ENCODE assay signal across 35 cellular contexts in the genomic region with DNA sequence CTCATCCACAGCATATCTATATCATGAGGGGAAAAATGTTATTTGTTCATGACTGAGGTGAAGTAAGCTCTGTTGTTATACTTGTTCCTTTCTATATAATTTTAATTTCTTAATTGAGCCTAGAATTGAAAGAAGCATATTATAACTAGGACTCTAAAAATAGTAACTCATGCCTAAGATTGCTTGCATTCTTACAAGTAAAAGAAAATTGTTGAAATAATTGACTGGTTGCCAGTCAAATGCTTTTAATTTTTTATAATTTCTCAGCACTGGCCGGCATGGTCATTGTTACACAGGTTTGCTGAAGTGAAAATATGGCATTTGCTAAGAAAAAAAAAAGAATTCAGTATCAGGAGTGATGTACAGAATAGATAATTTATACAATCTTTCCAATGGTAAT.
DNase-seq lines count a peak whose midpoint lies in the region; ATAC-seq, FAIRE-seq and TF ChIP-seq lines count a peak whose summit lies in the region.
"Had no signal": no experiment of that assay in that cellular context is flagged by ENCODE, and none has a peak within 500 bp of the region (broad histone marks: within the 10 kb centered on the region; RNA-seq: fewer than 3 reads in every experiment).

No MANE protein-coding gene starts in this region.

- no peak for TF ChIP-seq EP300 in transverse colon (IDR thresholded peaks at IDR 0.05; ENCODE audit: low read depth)

- no peaks in the 10 kb centered on the region for H3K9me3 Mint-ChIP-seq in osteocyte (ENCODE audit: unreplicated experiment)
- H3K9me3 Mint-ChIP-seq: activated naive CD4-positive, alpha-beta T cell treated with anti-CD3 and anti-CD28 coated beads, Interleukin-2, amount 50 U/mL, for 24 hours; activated T-helper 2 cell treated with anti-CD3 and anti-CD28 coated beads, Interferon-gamma antibody, Interleukin-2, Interleukin-4, amounts not matched to agents 10 μg/mL and 5 μg/mL and 100 μg/mL, durations not matched to agents 14 hours and 24 hours and 36 hours; dendritic cell treated with granulocyte-macrophage colony-stimulating factor and Interleukin-4, amounts not matched to agents 40 ng/mL and 50 ng/mL, for 4 days; endodermal cell; stimulated activated naive B cell treated with anti-CD40 and anti-IgM and Interleukin-4, amounts not matched to agents 10 μg/mL and 1 μg/mL and 100 μg/mL, for 72 hours; T-helper 2 cell treated with Interferon-gamma antibody and Interleukin-4, amounts not matched to agents 5 μg/mL and 100 μg/mL, for 36 hours had no signal

- no peaks in the 10 kb centered on the region for H4K20me1 ChIP-seq in endothelial cell of umbilical vein (replicated peaks; ENCODE audit: control insufficient read depth, extremely low read depth, insufficient read depth, low read length)

- no peak for TF ChIP-seq POLR2A in endothelial cell of umbilical vein (IDR thresholded peaks at IDR 0.05; ENCODE audit: low read depth, low read length)
- TF ChIP-seq POLR2A in transverse colon (IDR thresholded peaks at IDR 0.05) = no peak

- H3K36me3 ChIP-seq in endothelial cell of umbilical vein (ENCODE audit: control insufficient read depth in 2 of 2, extremely low read depth in 1 of 2, insufficient read depth in 2 of 2, low read length in 2 of 2) (no peaks in the 10 kb centered on the region), transverse colon (no peaks in the 10 kb centered on the region)

- no peak overlapping the region for H3K9ac ChIP-seq in endothelial cell of umbilical vein (replicated peaks; ENCODE audit: extremely low read depth, insufficient read depth, low read length)

- H2AFZ ChIP-seq in endothelial cell of umbilical vein (ENCODE audit: low read depth, low read length) = no peak overlapping the region
- H2AFZ ChIP-seq: PC-9 had no signal

- peak; percentile 43; the same call in 1 of the 3 replicates for ATAC-seq in SK-N-SH treated with all-trans-retinoic acid at 6 μM for 48 hours
- no peak for ATAC-seq in activated CD4-positive, CD25-positive, alpha-beta regulatory T cell treated with anti-CD3 and anti-CD28 coated beads, Interleukin-2, amount 50 U/mL, for 24 hours
- ATAC-seq in GM21390 (IDR thresholded peaks at IDR 0.05; ENCODE audit: unreplicated experiment) = no peak
- ATAC-seq: A549; CD8-positive, alpha-beta T cell; esophagus mucosa; natural killer cell treated with Interleukin-12 subunit alpha and Interleukin-12 subunit beta and Interleukin-15 and Interleukin-18, amount 100 ng/mL, for 72 hours; Right ventricle myocardium inferior; stimulated activated naive B cell treated with anti-CD40 and anti-IgM and Interleukin-4, amounts not matched to agents 10 μg/mL and 1 μg/mL and 100 μg/mL, for 72 hours had no signal

- H3K79me2 ChIP-seq in endothelial cell of umbilical vein (ENCODE audit: control insufficient read depth, insufficient read depth, low read length) = no peaks in the 10 kb centered on the region

- CTCF ChIA-PET in endothelial cell of umbilical vein (lab: Charles Lee) = interaction anchor here (1.3 kb wide), 1 partner anchor 33 kb away, joined by 3 read pairs; no protein-coding TSS in a partner anchor

- TF ChIP-seq CTCF in endothelial cell of umbilical vein (IDR thresholded peaks at IDR 0.05; ENCODE audit: extremely low read depth in 1 of 2, insufficient read depth in 1 of 2, low read depth in 1 of 2, low read length in 2 of 2) (no peak), osteocyte (IDR thresholded peaks at IDR 0.05) (no peak), transverse colon (IDR thresholded peaks at IDR 0.05) (no peak)

- no peaks in the 10 kb centered on the region for H3K27me3 Mint-ChIP-seq in osteocyte (ENCODE audit: unreplicated experiment)
- H3K27me3 Mint-ChIP-seq: activated naive CD4-positive, alpha-beta T cell treated with anti-CD3 and anti-CD28 coated beads, Interleukin-2, amount 50 U/mL, for 24 hours; B cell; dendritic cell treated with granulocyte-macrophage colony-stimulating factor and Interleukin-4, amounts not matched to agents 40 ng/mL and 50 ng/mL, for 4 days; natural killer cell treated with Interleukin-12 subunit alpha and Interleukin-12 subunit beta and Interleukin-15 and Interleukin-18, amount 100 ng/mL, for 72 hours; stimulated activated naive B cell treated with anti-CD40 and anti-IgM and Interleukin-4, amounts not matched to agents 10 μg/mL and 1 μg/mL and 100 μg/mL, for 72 hours had no signal

- dilution Hi-C loops in endothelial cell of umbilical vein (cut with MboI; ENCODE audit: extremely low pct_ligation_motif_present, low sequenced_read_pairs) = no loop called here

- in situ Hi-C loops in transverse colon (cut with MboI; ENCODE audit: low pct_ligation_motif_present in 1 of 4, low pct_unique_long_range_greater_than_20kb in 1 of 4, low sequenced_read_pairs in 3 of 4) = no loop called here

- no peaks in the 10 kb centered on the region for H3K9me1 ChIP-seq in endothelial cell of umbilical vein (replicated peaks; ENCODE audit: control insufficient read depth, extremely low read depth, insufficient read depth, low read length)

- peaks cover 26% of the 10 kb centered on the region for H3K4me1 ChIP-seq in endothelial cell of umbilical vein (ENCODE audit: control insufficient read depth, extremely low read depth, insufficient read depth, low read length)
- H3K4me1 ChIP-seq in transverse colon = no peaks in the 10 kb centered on the region
- H3K4me1 ChIP-seq: A549 had no signal

- FAIRE-seq in endothelial cell of umbilical vein (lab: Jason Lieb, UNC) = no peak
- FAIRE-seq: A549, GM18507, H54 had no signal

- no peaks in the 10 kb centered on the region for H3K27me3 ChIP-seq in endothelial cell of umbilical vein (ENCODE audit: control insufficient read depth in 2 of 2, insufficient read depth in 2 of 2, low read length in 2 of 2)
- no peaks in the 10 kb centered on the region for H3K27me3 ChIP-seq in transverse colon

- no peak overlapping the region for H3K4me2 ChIP-seq in endothelial cell of umbilical vein (ENCODE audit: insufficient read depth, low read length)
- H3K4me2 ChIP-seq: A549, PC-9 had no signal

- no peak overlapping the region for H3K27ac ChIP-seq in endothelial cell of umbilical vein (ENCODE audit: insufficient read depth, low read depth, low read length)
- no peak overlapping the region for H3K27ac ChIP-seq in transverse colon
- H3K27ac ChIP-seq: A549, PC-9, skin epidermis, VCaP had no signal

- H3K36me3 Mint-ChIP-seq in osteocyte (ENCODE audit: unreplicated experiment) = no peaks in the 10 kb centered on the region
- H3K36me3 Mint-ChIP-seq: activated naive CD4-positive, alpha-beta T cell treated with anti-CD3 and anti-CD28 coated beads, Interleukin-2, amount 50 U/mL, for 24 hours; CD8-positive, alpha-beta T cell; natural killer cell treated with Interleukin-12 subunit alpha and Interleukin-12 subunit beta and Interleukin-15 and Interleukin-18, amount 100 ng/mL, for 72 hours; stimulated activated naive B cell treated with anti-CD40 and anti-IgM and Interleukin-4, amounts not matched to agents 10 μg/mL and 1 μg/mL and 100 μg/mL, for 72 hours had no signal

- no peak overlapping the region for H3K4me3 ChIP-seq in endothelial cell of umbilical vein (replicated peaks in 1 of 3; ENCODE audit: insufficient read depth in 1 of 3, low read depth in 1 of 3, low read length in 3 of 3)
- no peak overlapping the region for H3K4me3 ChIP-seq in transverse colon
- H3K4me3 ChIP-seq: A549, PC-9, skin epidermis had no signal

- no TSS peak for BruUV-seq in endothelial cell of umbilical vein (replicated peaks; lab: Mats Ljungman, UMichigan)

- no peak overlapping the region for H3K4me3 Mint-ChIP-seq in osteocyte (ENCODE audit: unreplicated experiment)
- H3K4me3 Mint-ChIP-seq: activated naive CD4-positive, alpha-beta T cell treated with anti-CD3 and anti-CD28 coated beads, Interleukin-2, amount 50 U/mL, for 24 hours; B cell; CD8-positive, alpha-beta T cell; dendritic cell treated with granulocyte-macrophage colony-stimulating factor and Interleukin-4, amounts not matched to agents 40 ng/mL and 50 ng/mL, for 4 days; endodermal cell; natural killer cell treated with Interleukin-12 subunit alpha and Interleukin-12 subunit beta and Interleukin-15 and Interleukin-18, amount 100 ng/mL, for 72 hours; stimulated activated naive B cell treated with anti-CD40 and anti-IgM and Interleukin-4, amounts not matched to agents 10 μg/mL and 1 μg/mL and 100 μg/mL, for 72 hours; T-helper 2 cell treated with Interferon-gamma antibody and Interleukin-4, amounts not matched to agents 5 μg/mL and 100 μg/mL, for 36 hours had no signal

- intact Hi-C loops in endothelial cell of umbilical vein (cut with micrococcal nuclease) = no loop called here
- intact Hi-C loops in transverse colon (cut with DNase I; ENCODE audit: low total_unique reads) = no loop called here

- H3K27ac Mint-ChIP-seq in osteocyte (ENCODE audit: unreplicated experiment) = peak overlapping the region; percentile 35
- H3K27ac Mint-ChIP-seq: activated naive CD4-positive, alpha-beta T cell treated with anti-CD3 and anti-CD28 coated beads, Interleukin-2, amount 50 U/mL, for 24 hours; activated T-helper 2 cell treated with anti-CD3 and anti-CD28 coated beads, Interferon-gamma antibody, Interleukin-2, Interleukin-4, amounts not matched to agents 10 μg/mL and 5 μg/mL and 100 μg/mL, durations not matched to agents 14 hours and 24 hours and 36 hours; B cell; CD8-positive, alpha-beta T cell; dendritic cell treated with granulocyte-macrophage colony-stimulating factor and Interleukin-4, amounts not matched to agents 40 ng/mL and 50 ng/mL, for 4 days; endodermal cell; natural killer cell treated with Interleukin-12 subunit alpha and Interleukin-12 subunit beta and Interleukin-15 and Interleukin-18, amount 100 ng/mL, for 72 hours; stimulated activated naive B cell treated with anti-CD40 and anti-IgM and Interleukin-4, amounts not matched to agents 10 μg/mL and 1 μg/mL and 100 μg/mL, for 72 hours; T-helper 2 cell treated with Interferon-gamma antibody and Interleukin-4, amounts not matched to agents 5 μg/mL and 100 μg/mL, for 36 hours had no signal

- POLR2A ChIA-PET in endothelial cell of umbilical vein (lab: Charles Lee) = no interaction called here

- DNase-seq in AG20443 (ENCODE audit: low spot score) (peak; percentile 12), endothelial cell of umbilical vein (ENCODE audit: low read depth, low spot score) (peak; percentile 48), osteocyte (ENCODE audit: extremely low spot score, unreplicated experiment) (no peak), 8988T (no peak), transverse colon (no peak)
- DNase-seq: activated CD4-positive, alpha-beta T cell treated with anti-CD3 and anti-CD28 coated beads for 4 hours; activated CD8-positive, alpha-beta memory T cell treated with anti-CD3 and anti-CD28 coated beads for 24 hours; activated T-cell treated with anti-CD3 and anti-CD28 coated beads for 4 hours; anterior cingulate cortex; caudate nucleus; CD8-positive, alpha-beta T cell; endodermal cell; Karpas-422; NCI-H1436; NCI-H226; NCI-H69; occipital lobe; PC-9; stimulated activated naive B cell treated with anti-CD40 and anti-IgM and Interleukin-4, amounts not matched to agents 10 μg/mL and 1 μg/mL and 100 μg/mL, for 72 hours had no signal

- no peaks in the 10 kb centered on the region for H3K9me3 ChIP-seq in endothelial cell of umbilical vein (replicated peaks; ENCODE audit: control insufficient read depth, insufficient read depth, low read length)
- H3K9me3 ChIP-seq in transverse colon = no peaks in the 10 kb centered on the region
- H3K9me3 ChIP-seq: A549 had no signal

- WGBS in transverse colon (ENCODE audit: low coverage in 1 of 2), 2 donors = 76 to 82% methylated on average over 1 of the region's 1 CpG

- peaks cover 12% of the 10 kb centered on the region for H3K4me1 Mint-ChIP-seq in osteocyte (ENCODE audit: unreplicated experiment)
- H3K4me1 Mint-ChIP-seq: activated naive CD4-positive, alpha-beta T cell treated with anti-CD3 and anti-CD28 coated beads, Interleukin-2, amount 50 U/mL, for 24 hours; B cell; endodermal cell; stimulated activated naive B cell treated with anti-CD40 and anti-IgM and Interleukin-4, amounts not matched to agents 10 μg/mL and 1 μg/mL and 100 μg/mL, for 72 hours had no signal

Comparison
In these comparisons a context has a peak if more than half of its experiments do, and no peak if none do; other contexts are left out.
1. DNase-seq: peak in AG20443 (single experiment) and endothelial cell of umbilical vein (single experiment); none in osteocyte (single experiment), 8988T (single experiment) and transverse colon (single experiment).